In the genomic region with DNA sequence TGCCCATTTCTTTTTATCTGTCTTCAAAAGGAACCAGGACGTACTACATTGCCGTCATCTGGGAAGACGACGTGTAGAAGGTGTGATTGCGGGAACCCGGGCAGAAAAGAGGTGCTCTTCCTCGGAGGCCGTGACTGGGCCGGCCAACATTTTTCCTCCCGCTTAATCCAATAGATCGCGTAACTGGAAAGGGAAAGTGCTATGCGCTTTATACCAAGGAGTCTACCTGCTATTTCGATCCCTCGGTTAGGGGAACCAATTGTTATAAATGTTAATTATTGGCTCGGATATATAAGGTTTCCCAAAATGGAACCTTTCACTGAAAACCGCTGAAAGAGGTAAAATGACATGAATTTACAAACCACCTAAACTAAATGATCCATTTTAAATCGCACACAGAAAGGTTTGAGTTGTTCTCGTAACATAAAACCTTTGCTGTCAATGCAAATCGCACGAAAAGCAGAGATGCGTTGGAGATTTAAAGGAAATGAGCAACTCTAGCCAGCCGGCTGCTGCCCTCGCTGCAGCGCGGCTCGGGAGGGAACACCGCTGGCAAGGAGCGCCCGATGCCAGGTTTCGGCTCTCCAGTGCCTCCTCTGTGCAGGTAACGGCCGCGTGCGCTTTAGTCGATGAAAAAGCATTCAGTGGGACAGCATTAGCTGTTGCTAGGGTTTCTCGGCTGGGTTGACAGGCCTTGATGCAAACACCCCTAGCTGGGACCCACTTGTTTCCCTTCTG, we compare ENCODE assay signal across 11 cellular contexts. TPM values are rescaled to one million over a fixed set of nuclear protein-coding genes. Genes with fewer than 3 reads are reported as not detected.
DNase-seq lines count a peak whose midpoint lies in the region; ATAC-seq and TF ChIP-seq lines count a peak whose summit lies in the region.
"Had no signal": no experiment of that assay in that cellular context is flagged by ENCODE, and none has a peak within 500 bp of the region (broad histone marks: within the 10 kb centered on the region; RNA-seq: fewer than 3 reads in every experiment).

No MANE protein-coding gene starts in this region.

- no peaks in the 10 kb centered on the region for H3K36me3 Mint-ChIP-seq in stimulated activated effector memory CD8-positive, alpha-beta T cell treated with anti-CD3 and anti-CD28 coated beads, Interleukin-12 subunit alpha, Interleukin-12 subunit beta, amount 100 ng/mL, for 72 hours

- H3K9me2 ChIP-seq in PC-3 (replicated peaks; ENCODE audit: low read length), result no peaks in the 10 kb centered on the region

- H3K4me3 Mint-ChIP-seq in stimulated activated effector memory CD8-positive, alpha-beta T cell treated with anti-CD3 and anti-CD28 coated beads, Interleukin-12 subunit alpha, Interleukin-12 subunit beta, amount 100 ng/mL, for 72 hours, result peak overlapping the region; percentile 38

- H3K9me3 ChIP-seq in PC-3 (ENCODE audit: low read length), result no peaks in the 10 kb centered on the region
- H3K9me3 ChIP-seq: BE2C, colonic mucosa had no signal

- peaks cover 5% of the 10 kb centered on the region for H3K4me1 ChIP-seq in foreskin keratinocyte
- peaks cover 6% of the 10 kb centered on the region; the same call in 1 of the 2 replicates for H3K4me1 ChIP-seq in PC-3 (ENCODE audit: insufficient read depth, low read length)

- no peak overlapping the region for H3K27ac Mint-ChIP-seq in stimulated activated effector memory CD8-positive, alpha-beta T cell treated with anti-CD3 and anti-CD28 coated beads, Interleukin-12 subunit alpha, Interleukin-12 subunit beta, amount 100 ng/mL, for 72 hours

- H3K79me2 ChIP-seq in PC-3 (ENCODE audit: low read length), result peaks cover 21% of the 10 kb centered on the region

- no peak overlapping the region for H3K27ac ChIP-seq in foreskin keratinocyte
- no peak overlapping the region for H3K27ac ChIP-seq in PC-3 (ENCODE audit: low read length)
- H3K27ac ChIP-seq: colonic mucosa had no signal

- peaks cover 100% of the 10 kb centered on the region for H3K27me3 ChIP-seq in foreskin keratinocyte
- no peaks in the 10 kb centered on the region for H3K27me3 ChIP-seq in PC-3 (ENCODE audit: low read length)

- H3K4me2 ChIP-seq in PC-3 (ENCODE audit: low read length), result no peak overlapping the region

- no peak overlapping the region for H3K9ac ChIP-seq in PC-3 (ENCODE audit: low read length)

- no peaks in the 10 kb centered on the region for H4K20me1 ChIP-seq in PC-3 (ENCODE audit: low read length)

- no peak overlapping the region for H3K4me3 ChIP-seq in PC-3 (ENCODE audit: low read length)
- H3K4me3 ChIP-seq: colonic mucosa had no signal

- H2AFZ ChIP-seq in PC-3 (ENCODE audit: low read length), result no peak overlapping the region

- H3K4me1 Mint-ChIP-seq in stimulated activated effector memory CD8-positive, alpha-beta T cell treated with anti-CD3 and anti-CD28 coated beads, Interleukin-12 subunit alpha, Interleukin-12 subunit beta, amount 100 ng/mL, for 72 hours, result peaks cover 60% of the 10 kb centered on the region

- TF ChIP-seq CTCF in foreskin keratinocyte (conservative IDR thresholded peaks at IDR 0.05) (no peak), PC-3 (conservative IDR thresholded peaks at IDR 0.05; ENCODE audit: low read depth, low read length) (no peak)

- no peaks in the 10 kb centered on the region for H3K9me3 Mint-ChIP-seq in stimulated activated effector memory CD8-positive, alpha-beta T cell treated with anti-CD3 and anti-CD28 coated beads, Interleukin-12 subunit alpha, Interleukin-12 subunit beta, amount 100 ng/mL, for 72 hours

- ATAC-seq in foreskin keratinocyte (peak; percentile 24), HG03097 (IDR thresholded peaks at IDR 0.05; ENCODE audit: low FRiP score, unreplicated experiment) (no peak), PC-3 (no peak)
- ATAC-seq in stimulated activated effector memory CD8-positive, alpha-beta T cell treated with anti-CD3 and anti-CD28 coated beads, Interleukin-12 subunit alpha, Interleukin-12 subunit beta, amount 100 ng/mL, for 72 hours, result no peak

- POLR2A ChIA-PET in PC-3 (lab: Charles Lee; ENCODE audit: unreplicated experiment), result interaction anchor here (0.8 kb wide), 1 partner anchor 207 kb away, joined by 4 read pairs; no protein-coding TSS in a partner anchor

- BruUV-seq in PC-3 (replicated peaks; lab: Mats Ljungman, UMichigan), result no TSS peak

- CTCF ChIA-PET in PC-3 (lab: Charles Lee), result no interaction called here

- no peaks in the 10 kb centered on the region for H3K36me3 ChIP-seq in PC-3 (ENCODE audit: low read depth, low read length)
- H3K36me3 ChIP-seq: BE2C, colonic mucosa had no signal

- peak; percentile 22 for DNase-seq in activated T-cell treated with anti-CD3 and anti-CD28 coated beads, Interleukin-2, amount 50 U/mL, for 1 hour
- DNase-seq in activated T-cell treated with anti-CD3 and anti-CD28 coated beads for 4 hours (no peak), NCI-H2171 (lab: John Stamatoyannopoulos, UW) (peak; percentile 72), foreskin keratinocyte (no peak), PC-3 (no peak), SKM-1 treated with dmso at 0.1 percent for 144 hours (lab: John Stamatoyannopoulos, UW; ENCODE audit: unreplicated experiment) (no peak)
- no peak for DNase-seq in stimulated activated effector memory CD8-positive, alpha-beta T cell treated with anti-CD3 and anti-CD28 coated beads, Interleukin-12 subunit alpha, Interleukin-12 subunit beta, amount 100 ng/mL, for 72 hours (ENCODE audit: low spot score in 2 of 2)
- DNase-seq: BE2C, colonic mucosa, Right ventricle myocardium superior had no signal

- H3F3A ChIP-seq in PC-3 (ENCODE audit: low read length, unreplicated experiment), result no peaks in the 10 kb centered on the region

- intact Hi-C loops in PC-3 (cut with micrococcal nuclease), result no loop called here

RNA-seq across cellular contexts. Expression of a gene that starts 2.8 kb away (rescaled TPM):
- total RNA-seq in foreskin keratinocyte (not detected in 2 replicates), PC-3 (2014; rRNA removed) (16.5 and 18.2 TPM in 2 replicates)
- polyA plus RNA-seq in foreskin keratinocyte, result not detected in 2 replicates
- total RNA-seq: colonic mucosa, Right ventricle myocardium superior had no signal

Comparison
In these comparisons a context has a peak if more than half of its experiments do, and no peak if none do; other contexts are left out.
1. DNase-seq: peak in activated T-cell treated with anti-CD3 and anti-CD28 coated beads, Interleukin-2, amount 50 U/mL, for 1 hour (single experiment) and NCI-H2171 (single experiment); none in activated T-cell treated with anti-CD3 and anti-CD28 coated beads for 4 hours (single experiment), foreskin keratinocyte (0 of 2), stimulated activated effector memory CD8-positive, alpha-beta T cell treated with anti-CD3 and anti-CD28 coated beads, Interleukin-12 subunit alpha, Interleukin-12 subunit beta, amount 100 ng/mL, for 72 hours (0 of 2), PC-3 (single experiment) and SKM-1 treated with dmso at 0.1 percent for 144 hours (single experiment).
2. RNA of a gene that starts 2.8 kb away (total RNA-seq): 16.5 to 18.2 TPM in PC-3; not detected in foreskin keratinocyte; every median in the first group is over 10 times any median in the second.